Comparison of ENCODE assay signal across 16 cellular contexts in genomic region chrX:136812286-136812685, GRCh38.
"Had no signal": no experiment of that assay in that cellular context is flagged by ENCODE, and none has a peak within 500 bp of the region (broad histone marks: within the 10 kb centered on the region; RNA-seq: fewer than 3 reads in every experiment).

No MANE protein-coding gene starts in this region.

- H3K36me3 ChIP-seq: colonic mucosa, lower lobe of right lung, pancreas, stomach had no signal

- H3K4me3 ChIP-seq: colonic mucosa, lower lobe of right lung, pancreas, skin epidermis, stomach had no signal

- H3K9me3 ChIP-seq: colonic mucosa, lower lobe of right lung, pancreas, stomach had no signal

- H3K27ac ChIP-seq: colonic mucosa, lower lobe of right lung, pancreas, skin epidermis, stomach, VCaP had no signal

- DNase-seq: activated CD4-positive, alpha-beta T cell treated with anti-CD3 and anti-CD28 coated beads for 36 hours; activated CD8-positive, alpha-beta memory T cell treated with anti-CD3 and anti-CD28 coated beads, Interleukin-2, amount 50 U/mL, for 48 hours; activated CD8-positive, alpha-beta T cell treated with anti-CD3 and anti-CD28 coated beads, Interleukin-2, amount 10 ng/mL, durations not matched to agents 7 days and 5 days; activated naive CD4-positive, alpha-beta T cell; colonic mucosa; effector CD4-positive, alpha-beta T cell; hypothalamus; left cardiac atrium; lower lobe of right lung; naive B cell; pancreas; retina; stimulated activated CD4-positive, alpha-beta T cell treated with anti-CD3 and anti-CD28 coated beads, Interleukin-4, amount 100 ng/mL, for 4 hours; stomach had no signal

- H3K27ac Mint-ChIP-seq: activated CD4-positive, alpha-beta T cell treated with anti-CD3 and anti-CD28 coated beads for 36 hours; activated CD8-positive, alpha-beta T cell treated with anti-CD3 and anti-CD28 coated beads, Interleukin-2, amount 10 ng/mL, durations not matched to agents 7 days and 5 days had no signal

- H3K27me3 ChIP-seq: colonic mucosa, pancreas, stomach had no signal

- H3K27me3 Mint-ChIP-seq: activated CD4-positive, alpha-beta T cell treated with anti-CD3 and anti-CD28 coated beads for 36 hours; naive B cell had no signal

- H3K4me1 Mint-ChIP-seq: naive B cell had no signal

- H3K4me3 Mint-ChIP-seq: activated CD4-positive, alpha-beta T cell treated with anti-CD3 and anti-CD28 coated beads for 36 hours; activated CD8-positive, alpha-beta T cell treated with anti-CD3 and anti-CD28 coated beads, Interleukin-2, amount 10 ng/mL, durations not matched to agents 7 days and 5 days; naive B cell had no signal

- H3K4me1 ChIP-seq: colonic mucosa, lower lobe of right lung, pancreas, stomach had no signal

- H3K36me3 Mint-ChIP-seq: naive B cell had no signal

- H3K9me3 Mint-ChIP-seq: naive B cell had no signal
